In genomic region chr6:20211037-20211940, GRCh38 we compare ENCODE assay signal across 8 cellular contexts. TPM values are rescaled to one million over a fixed set of nuclear protein-coding genes. Genes with fewer than 3 reads are reported as not detected.
A peak's percentile ranks its signal among the peaks of the same experiment; 100 is the strongest.
DNase-seq lines count a peak whose midpoint lies in the region; ATAC-seq and TF ChIP-seq lines count a peak whose summit lies in the region.

No MANE protein-coding gene starts in this region.

- H3K4me3 ChIP-seq in stomach smooth muscle (ENCODE audit: low read length in 2 of 2) = peak overlapping the region; percentile 71 to 94
- no peak overlapping the region for H3K4me3 ChIP-seq in OCI-LY7 (ENCODE audit: low read depth, low read length, poor library complexity, severe bottlenecking)

- peaks cover 20% of the 10 kb centered on the region for H3K4me1 ChIP-seq in stomach smooth muscle (ENCODE audit: control insufficient read depth, insufficient read depth, low read length)
- no peaks in the 10 kb centered on the region for H3K4me1 ChIP-seq in OCI-LY7 (ENCODE audit: insufficient read depth, low read length, poor library complexity, severe bottlenecking)

- H3K36me3 Mint-ChIP-seq in activated T-cell treated with anti-CD3 and anti-CD28 coated beads, Interleukin-2, amount 50 U/mL, for 72 hours (ENCODE audit: insufficient read depth in 2 of 2) = peaks cover 0 to 1% of the 10 kb centered on the region in 2 donors
- peaks cover 6% of the 10 kb centered on the region for H3K36me3 Mint-ChIP-seq in activated T-helper 2 cell treated with anti-CD3 and anti-CD28 coated beads, Interferon-gamma antibody, Interleukin-2, Interleukin-4, amounts not matched to agents 10 μg/mL and 5 μg/mL and 100 μg/mL, durations not matched to agents 14 hours and 24 hours and 36 hours (ENCODE audit: low read depth)

- intact Hi-C loops in activated T-helper 2 cell treated with anti-CD3 and anti-CD28 coated beads, Interferon-gamma antibody, Interleukin-2, Interleukin-4, amounts not matched to agents 10 μg/mL and 5 μg/mL and 100 μg/mL, durations not matched to agents 14 hours and 24 hours and 36 hours (cut with micrococcal nuclease) = loop anchor here (5.0 kb wide), 2 partner anchors 76 to 321 kb away; partner anchors contain the start of gene CDKAL1
- intact Hi-C loops in OCI-LY7 (cut with micrococcal nuclease; ENCODE audit: unreplicated experiment) = no loop called here

- H3K4me1 Mint-ChIP-seq in activated T-cell treated with anti-CD3 and anti-CD28 coated beads, Interleukin-2, amount 50 U/mL, for 72 hours (ENCODE audit: low read depth) = peaks cover 53% of the 10 kb centered on the region
- H3K4me1 Mint-ChIP-seq in activated T-helper 2 cell treated with anti-CD3 and anti-CD28 coated beads, Interferon-gamma antibody, Interleukin-2, Interleukin-4, amounts not matched to agents 10 μg/mL and 5 μg/mL and 100 μg/mL, durations not matched to agents 14 hours and 24 hours and 36 hours (ENCODE audit: low read depth) = peaks cover 48% of the 10 kb centered on the region

- no peak for DNase-seq in activated T-cell treated with anti-CD3 and anti-CD28 coated beads, Interleukin-2, amount 50 U/mL, for 72 hours
- no peak for DNase-seq in activated T-cell treated with anti-CD3 and anti-CD28 coated beads, Interleukin-2, amount 50 U/mL, for 1 hour
- DNase-seq in HT-29 (ENCODE audit: low spot score) = peak; percentile 46
- DNase-seq in activated T-helper 2 cell treated with anti-CD3 and anti-CD28 coated beads, Interferon-gamma antibody, Interleukin-2, Interleukin-4, amounts not matched to agents 10 μg/mL and 5 μg/mL and 100 μg/mL, durations not matched to agents 14 hours and 24 hours and 36 hours (ENCODE audit: low spot score) = no peak
- DNase-seq in iris pigment epithelial cell (ENCODE audit: low read depth) = peak; percentile 28
- no peak for DNase-seq in OCI-LY7 (ENCODE audit: low spot score)

- CTCF ChIA-PET in OCI-LY7 (lab: Charles Lee; ENCODE audit: unreplicated experiment) = no interaction called here

- POLR2A ChIA-PET in OCI-LY7 (lab: Charles Lee) = no interaction called here

- no peak for TF ChIP-seq CTCF in OCI-LY7 (conservative IDR thresholded peaks at IDR 0.05; ENCODE audit: low read length)

- no peaks in the 10 kb centered on the region for H3K27me3 ChIP-seq in stomach smooth muscle (ENCODE audit: control insufficient read depth in 1 of 2, insufficient read depth in 2 of 2, low read length in 2 of 2)

- peak overlapping the region; percentile 82 to 98 for H3K4me3 Mint-ChIP-seq in activated T-cell treated with anti-CD3 and anti-CD28 coated beads, Interleukin-2, amount 50 U/mL, for 72 hours
- H3K4me3 Mint-ChIP-seq in activated T-helper 2 cell treated with anti-CD3 and anti-CD28 coated beads, Interferon-gamma antibody, Interleukin-2, Interleukin-4, amounts not matched to agents 10 μg/mL and 5 μg/mL and 100 μg/mL, durations not matched to agents 14 hours and 24 hours and 36 hours (ENCODE audit: low read depth) = peak overlapping the region; percentile 90

- no peaks in the 10 kb centered on the region for H3K27me3 Mint-ChIP-seq in activated T-cell treated with anti-CD3 and anti-CD28 coated beads, Interleukin-2, amount 50 U/mL, for 72 hours (ENCODE audit: low read depth)
- H3K27me3 Mint-ChIP-seq in activated T-helper 2 cell treated with anti-CD3 and anti-CD28 coated beads, Interferon-gamma antibody, Interleukin-2, Interleukin-4, amounts not matched to agents 10 μg/mL and 5 μg/mL and 100 μg/mL, durations not matched to agents 14 hours and 24 hours and 36 hours (ENCODE audit: low read depth) = no peaks in the 10 kb centered on the region

- no peak overlapping the region for H3K4me2 ChIP-seq in OCI-LY7 (ENCODE audit: low read length)

- H3K27ac ChIP-seq in stomach smooth muscle (ENCODE audit: low read length) = peak overlapping the region; percentile 58
- no peak overlapping the region for H3K27ac ChIP-seq in OCI-LY7 (ENCODE audit: low read depth, low read length, poor library complexity, severe bottlenecking)

- H3K79me2 ChIP-seq in OCI-LY7 (ENCODE audit: insufficient read depth, low read depth, low read length) = no peaks in the 10 kb centered on the region

- no peak for ATAC-seq in activated T-cell treated with anti-CD3 and anti-CD28 coated beads, Interleukin-2, amount 50 U/mL, for 72 hours (replicated peaks in 1 of 2)
- no peak for ATAC-seq in HG02763 (IDR thresholded peaks at IDR 0.05; ENCODE audit: unreplicated experiment)

- no peak overlapping the region for H2AFZ ChIP-seq in OCI-LY7 (ENCODE audit: low read length)

- BruUV-seq in OCI-LY7 (replicated peaks; lab: Mats Ljungman, UMichigan) = no TSS peak

- H3K9ac ChIP-seq in stomach smooth muscle (ENCODE audit: low read length in 2 of 2) = peak overlapping the region; percentile 72 to 80

- peak overlapping the region; percentile 98 for H3K27ac Mint-ChIP-seq in activated T-cell treated with anti-CD3 and anti-CD28 coated beads, Interleukin-2, amount 50 U/mL, for 72 hours
- peak overlapping the region; percentile 90 for H3K27ac Mint-ChIP-seq in activated T-helper 2 cell treated with anti-CD3 and anti-CD28 coated beads, Interferon-gamma antibody, Interleukin-2, Interleukin-4, amounts not matched to agents 10 μg/mL and 5 μg/mL and 100 μg/mL, durations not matched to agents 14 hours and 24 hours and 36 hours

- no peaks in the 10 kb centered on the region for H3K36me3 ChIP-seq in stomach smooth muscle (ENCODE audit: control insufficient read depth in 2 of 2, insufficient read depth in 2 of 2, low read length in 2 of 2)
- H3K36me3 ChIP-seq in OCI-LY7 (ENCODE audit: insufficient read depth, low read length) = no peaks in the 10 kb centered on the region

- H3K9me3 ChIP-seq in stomach smooth muscle (ENCODE audit: control insufficient read depth in 2 of 2, low read length in 2 of 2) = no peaks in the 10 kb centered on the region
- no peaks in the 10 kb centered on the region for H3K9me3 ChIP-seq in OCI-LY7 (ENCODE audit: low read length)

- no peaks in the 10 kb centered on the region for H4K20me1 ChIP-seq in OCI-LY7 (ENCODE audit: insufficient read depth, low read length)

- no peaks in the 10 kb centered on the region for H3K9me3 Mint-ChIP-seq in activated T-cell treated with anti-CD3 and anti-CD28 coated beads, Interleukin-2, amount 50 U/mL, for 72 hours
- H3K9me3 Mint-ChIP-seq in activated T-helper 2 cell treated with anti-CD3 and anti-CD28 coated beads, Interferon-gamma antibody, Interleukin-2, Interleukin-4, amounts not matched to agents 10 μg/mL and 5 μg/mL and 100 μg/mL, durations not matched to agents 14 hours and 24 hours and 36 hours = no peaks in the 10 kb centered on the region

- H3K9me2 ChIP-seq in OCI-LY7 (ENCODE audit: insufficient read depth, low read length) = no peaks in the 10 kb centered on the region

RNA-seq across cellular contexts. Expression of gene MBOAT1, which starts 1.0 kb away (rescaled TPM):
- total RNA-seq in activated T-cell treated with anti-CD3 and anti-CD28 coated beads, Interleukin-2, amount 50 U/mL, for 72 hours = 10 to 100 TPM; 11.2 to 12.3 TPM
- total RNA-seq in HT-29 (2014; rRNA removed; shearing (Covaris generic)) = 1.0 and 3.7 TPM in 2 replicates
- total RNA-seq in activated T-helper 2 cell treated with anti-CD3 and anti-CD28 coated beads, Interferon-gamma antibody, Interleukin-2, Interleukin-4, amounts not matched to agents 10 μg/mL and 5 μg/mL and 100 μg/mL, durations not matched to agents 14 hours and 24 hours and 36 hours = 32.8 and 33.8 TPM in 2 replicates
- not detected in 2 replicates for total RNA-seq in OCI-LY7 (2014; rRNA removed; shearing (Covaris generic))
- total RNA-seq in OCI-LY7 (2022) = not detected in 2 replicates

Comparison
In these comparisons a context has a peak if more than half of its experiments do, and no peak if none do; other contexts are left out.
1. DNase-seq: peak in HT-29 (single experiment) and iris pigment epithelial cell (single experiment); none in activated T-cell treated with anti-CD3 and anti-CD28 coated beads, Interleukin-2, amount 50 U/mL, for 72 hours (0 of 2), activated T-cell treated with anti-CD3 and anti-CD28 coated beads, Interleukin-2, amount 50 U/mL, for 1 hour (single experiment), activated T-helper 2 cell treated with anti-CD3 and anti-CD28 coated beads, Interferon-gamma antibody, Interleukin-2, Interleukin-4, amounts not matched to agents 10 μg/mL and 5 μg/mL and 100 μg/mL, durations not matched to agents 14 hours and 24 hours and 36 hours (single experiment) and OCI-LY7 (single experiment).